In the genomic region with DNA sequence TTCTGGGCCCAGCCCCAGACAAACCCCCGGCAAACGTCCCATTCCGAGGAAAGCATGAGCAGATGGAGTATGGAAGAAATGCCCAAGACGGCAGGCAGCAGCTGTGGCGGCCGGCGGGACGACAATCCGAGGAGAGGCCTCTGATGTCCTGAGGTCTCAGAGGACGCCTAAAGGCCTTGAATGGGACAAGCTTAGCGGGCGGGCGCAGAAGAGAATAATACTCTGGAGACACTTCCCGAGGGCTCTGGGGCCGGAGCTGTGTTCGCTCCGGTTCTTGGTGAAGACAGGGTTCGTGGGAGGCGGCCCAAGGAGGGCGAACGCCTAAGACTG, we compare ENCODE assay signal across 1 cellular context.
TF ChIP-seq lines count a peak whose summit lies in the region.

No MANE protein-coding gene starts in this region.

TF ChIP-seq in HEK293T, 16 proteins besides CTCF, POLR2A, EP300 and RAD21:
- TF ChIP-seq BHLHE40 (IDR thresholded peaks at IDR 0.05; ENCODE audit: borderline replicate concordance) = no peak
